ENCODE assay signal across 1 cellular context in genomic region chr9:112971415-112971814, GRCh38.
TF ChIP-seq lines count a peak whose summit lies in the region.

No MANE protein-coding gene starts in this region.

TF ChIP-seq in WTC11, 78 proteins besides CTCF, POLR2A, EP300 and RAD21 (continued from another document):
- no peak for TF ChIP-seq AR (CRISPR knock-in tag; IDR thresholded peaks at IDR 0.05)
- TF ChIP-seq ZNF121 (CRISPR knock-in tag; IDR thresholded peaks at IDR 0.05): no peak
- no peak for TF ChIP-seq E2F1 (CRISPR knock-in tag; IDR thresholded peaks at IDR 0.05)
- no peak for TF ChIP-seq ATF1 (CRISPR knock-in tag; IDR thresholded peaks at IDR 0.05)
- TF ChIP-seq NR1H2 (CRISPR knock-in tag; IDR thresholded peaks at IDR 0.05): no peak
- no peak for TF ChIP-seq CREB1 (CRISPR knock-in tag; IDR thresholded peaks at IDR 0.05)
- TF ChIP-seq FOXP4 (CRISPR knock-in tag; IDR thresholded peaks at IDR 0.05): no peak
TF ChIP-seq in WTC11: peak in this region for 0.
